14 cellular contexts compared by ENCODE assay signal in genomic region chr17:12927541-12928425, GRCh38.
DNase-seq lines count a peak whose midpoint lies in the region; TF ChIP-seq lines count a peak whose summit lies in the region.
"Had no signal": no experiment of that assay in that cellular context is flagged by ENCODE, and none has a peak within 500 bp of the region (broad histone marks: within the 10 kb centered on the region; RNA-seq: fewer than 3 reads in every experiment).

No MANE protein-coding gene starts in this region.

- in situ Hi-C loops in KBM-7 (cut with MboI; ENCODE audit: low pct_unique_long_range_greater_than_20kb, low sequenced_read_pairs) (no loop called here), brain microvascular endothelial cell (cut with HindIII; ENCODE audit: low pct_ligation_motif_present, low sequenced_read_pairs) (no loop called here)

- intact Hi-C loops in tibial artery (cut with DNase I; ENCODE audit: low total_unique reads): no loop called here

- H3K36me3 ChIP-seq in brain microvascular endothelial cell (replicated peaks) (no peaks in the 10 kb centered on the region), right atrium auricular region (no peaks in the 10 kb centered on the region), tibial artery (peaks cover 0 to 9% (median 0%) of the 10 kb centered on the region in 3 donors)

- no peaks in the 10 kb centered on the region for H3K9me3 ChIP-seq in right atrium auricular region
- H3K9me3 ChIP-seq in tibial artery: no peaks in the 10 kb centered on the region

- H3K4me3 ChIP-seq in brain microvascular endothelial cell (ENCODE audit: low read depth, low read length) (no peak overlapping the region), right atrium auricular region (no peak overlapping the region), tibial artery (no peak overlapping the region)

- H3K4me1 ChIP-seq in right atrium auricular region (peaks cover 0 to 6% of the 10 kb centered on the region in 2 donors), tibial artery (peaks cover 0 to 20% (median 3%) of the 10 kb centered on the region in 4 donors)

- DNase-seq in KBM-7 (peak; percentile 24), brain microvascular endothelial cell (peak; percentile 22), right atrium auricular region (ENCODE audit: low spot score) (no peak), tibial artery (no peak), kidney glomerular epithelial cell (lab: John Stamatoyannopoulos, UW) (no peak), GM10266 (ENCODE audit: extremely low spot score) (no peak), NCI-H1417 (lab: John Stamatoyannopoulos, UW) (no peak)
- DNase-seq: activated CD4-positive, alpha-beta T cell treated with anti-CD3 and anti-CD28 coated beads, Interleukin-2, amount 10 ng/mL, durations not matched to agents 7 days and 5 days; amygdala; effector CD8-positive, alpha-beta T cell; IMR-90; NCI-H1436; stimulated activated CD4-positive, alpha-beta T cell treated with anti-CD3 and anti-CD28 coated beads, Interleukin-4, amount 100 ng/mL, for 24 hours; T-helper 9 cell had no signal

- TF ChIP-seq CTCF in brain microvascular endothelial cell (IDR thresholded peaks at IDR 0.05; ENCODE audit: low read depth, low read length, missing control alignments): no peak
- TF ChIP-seq CTCF in right atrium auricular region (IDR thresholded peaks at IDR 0.05): no peak
- TF ChIP-seq CTCF in tibial artery (IDR thresholded peaks at IDR 0.05): no peak
- no peak for TF ChIP-seq CTCF in GM10266 (IDR thresholded peaks at IDR 0.05; ENCODE audit: control insufficient read depth, insufficient read depth, low read depth, missing control alignments)

- H3K27me3 ChIP-seq in brain microvascular endothelial cell (replicated peaks) (no peaks in the 10 kb centered on the region), right atrium auricular region (no peaks in the 10 kb centered on the region), tibial artery (no peaks in the 10 kb centered on the region)

- H3K27ac ChIP-seq in brain microvascular endothelial cell (no peak overlapping the region), right atrium auricular region (peak overlapping the region; percentile 24 to 45), tibial artery (peak overlapping the region; percentile 36 to 38)

Comparison
In these comparisons a context has a peak if more than half of its experiments do, and no peak if none do; other contexts are left out.
1. DNase-seq: peak in KBM-7 (single experiment) and brain microvascular endothelial cell (single experiment); none in right atrium auricular region (single experiment), tibial artery (0 of 2), kidney glomerular epithelial cell (single experiment), GM10266 (single experiment) and NCI-H1417 (0 of 3).